28 cellular contexts compared by ENCODE assay signal in genomic region chr2:71423817-71424420, GRCh38. TPM values are rescaled to one million over a fixed set of nuclear protein-coding genes. Genes with fewer than 3 reads are reported as not detected.
DNase-seq lines count a peak whose midpoint lies in the region; ATAC-seq and TF ChIP-seq lines count a peak whose summit lies in the region.
"Had no signal": no experiment of that assay in that cellular context is flagged by ENCODE, and none has a peak within 500 bp of the region (broad histone marks: within the 10 kb centered on the region; RNA-seq: fewer than 3 reads in every experiment).

No MANE protein-coding gene starts in this region.

- in situ Hi-C loops in G401 (cut with HindIII; ENCODE audit: low sequenced_read_pairs): no loop called here

- H3K27ac ChIP-seq in coronary artery: no peak overlapping the region
- H3K27ac ChIP-seq: brain microvascular endothelial cell, colonic mucosa, esophagus muscularis mucosa, foreskin keratinocyte, HL-60, ovary, PC-9, vagina, WERI-Rb-1 had no signal

- no peak overlapping the region for H3K4me3 ChIP-seq in coronary artery
- H3K4me3 ChIP-seq: colonic mucosa, esophagus muscularis mucosa, left lung, ovary, PC-9, vagina had no signal

- ATAC-seq in GM19395 (IDR thresholded peaks at IDR 0.05; ENCODE audit: unreplicated experiment): no peak
- ATAC-seq: activated T-cell treated with anti-CD3 and anti-CD28 coated beads, Interleukin-2, amount 50 U/mL, for 4 hours; foreskin keratinocyte; left lung; natural killer cell treated with Interleukin-12 subunit alpha and Interleukin-12 subunit beta and Interleukin-15 and Interleukin-18, amount 100 ng/mL, for 72 hours; sciatic nerve had no signal

- DNase-seq in Ammon's horn (ENCODE audit: low spot score) (peak; percentile 29), G401 (ENCODE audit: low spot score) (peak; percentile 21), astrocyte of the hippocampus (ENCODE audit: low read depth, low spot score) (peak; percentile 13), medulla oblongata (ENCODE audit: extremely low spot score) (peak; percentile 48), superior temporal gyrus (ENCODE audit: extremely low spot score) (no peak), coronary artery (ENCODE audit: low spot score) (no peak)
- no peak for DNase-seq in activated naive CD4-positive, alpha-beta T cell treated with Interleukin-2 at 50 U/mL for 16 hours
- DNase-seq: activated CD4-positive, alpha-beta T cell treated with anti-CD3 and anti-CD28 coated beads, Interleukin-2, amount 50 U/mL, for 1 hour; activated T-cell treated with anti-CD3 and anti-CD28 coated beads, Interleukin-2, amount 50 U/mL, for 4 hours; brain microvascular endothelial cell; colonic mucosa; foreskin keratinocyte; HFFc6; Karpas-422; left lung; NCI-H1048; NCI-H1694 treated with DMSO at 0.1 percent for 48 hours; ovary; PC-9; Right ventricle myocardium superior; stimulated activated naive CD4-positive, alpha-beta T cell treated with Interleukin-2 at 50 U/mL for 16 hours; WERI-Rb-1 had no signal

- TF ChIP-seq CTCF in coronary artery (IDR thresholded peaks at IDR 0.05): no peak

RNA-seq across cellular contexts. Expression of gene DYSF, which starts 29.4 kb away (rescaled TPM):
- total RNA-seq in G401 (2014; rRNA removed; shearing (Covaris generic)): 0.18 and 3.8 TPM in 2 replicates

Comparison
In these comparisons a context has a peak if more than half of its experiments do, and no peak if none do; other contexts are left out.
1. DNase-seq: peak in Ammon's horn (single experiment), G401 (single experiment), astrocyte of the hippocampus (single experiment) and medulla oblongata (single experiment); none in superior temporal gyrus (single experiment), coronary artery (single experiment) and activated naive CD4-positive, alpha-beta T cell treated with Interleukin-2 at 50 U/mL for 16 hours (single experiment).